8 cellular contexts compared by ENCODE assay signal in genomic region chr4:173171098-173171497, GRCh38. TPM values are rescaled to one million over a fixed set of nuclear protein-coding genes. Genes with fewer than 3 reads are reported as not detected.
DNase-seq lines count a peak whose midpoint lies in the region; ATAC-seq lines count a peak whose summit lies in the region.

No MANE protein-coding gene starts in this region.

- POLR2A ChIA-PET in naive thymus-derived CD8-positive, alpha-beta T cell (lab: Charles Lee) = interaction anchor here (1.0 to 3.0 kb wide), 2 partner anchors 163 to 199 kb away, joined by 4 to 23 read pairs; partner anchors contain the start of genes HMGB2 and SAP30

- no peaks in the 10 kb centered on the region for H3K36me3 ChIP-seq in Karpas-422 (ENCODE audit: insufficient read depth, low read length)

- no peak overlapping the region for H3K27ac Mint-ChIP-seq in activated naive CD8-positive, alpha-beta T cell treated with anti-CD3 and anti-CD28 coated beads for 36 hours
- H3K27ac Mint-ChIP-seq in naive thymus-derived CD8-positive, alpha-beta T cell = peak overlapping the region in 4 of 10 donors; percentile 47 to 82 (median 78)

- H3K4me2 ChIP-seq in Karpas-422 (ENCODE audit: low read depth, low read length, poor library complexity, severe bottlenecking) = peak overlapping the region; percentile 87

- H3K79me2 ChIP-seq in Karpas-422 (ENCODE audit: low read length) = peaks cover 86% of the 10 kb centered on the region

- H3K9me3 Mint-ChIP-seq in activated naive CD8-positive, alpha-beta T cell treated with anti-CD3 and anti-CD28 coated beads for 36 hours = no peaks in the 10 kb centered on the region
- H3K9me3 Mint-ChIP-seq in naive thymus-derived CD8-positive, alpha-beta T cell = no peaks in the 10 kb centered on the region

- peak overlapping the region; percentile 88 for H3K27ac ChIP-seq in Karpas-422 (ENCODE audit: low read length)

- no peak for ATAC-seq in naive thymus-derived CD8-positive, alpha-beta T cell
- no peak for ATAC-seq in HG03354 (IDR thresholded peaks at IDR 0.05; ENCODE audit: poor library complexity, severe bottlenecking, unreplicated experiment)

- H3K9me3 ChIP-seq in Karpas-422 (ENCODE audit: low read length) = no peaks in the 10 kb centered on the region

- H3K4me3 ChIP-seq in Karpas-422 (ENCODE audit: low read length) = peak overlapping the region; percentile 92

- peak; percentile 16 for DNase-seq in NCI-H146 (lab: John Stamatoyannopoulos, UW)
- DNase-seq in NCI-H146 treated with DMSO at 0.1 percent for 48 hours (lab: John Stamatoyannopoulos, UW; ENCODE audit: unreplicated experiment) = no peak
- DNase-seq in Karpas-422 = no peak
- no peak for DNase-seq in activated naive CD8-positive, alpha-beta T cell treated with anti-CD3 and anti-CD28 coated beads for 36 hours
- no peak for DNase-seq in naive thymus-derived CD8-positive, alpha-beta T cell
- no peak for DNase-seq in NCI-H2196 (lab: John Stamatoyannopoulos, UW; ENCODE audit: unreplicated experiment)
- no peak for DNase-seq in activated CD8-positive, alpha-beta memory T cell treated with anti-CD3 and anti-CD28 coated beads, Interleukin-2, amount 50 U/mL, for 48 hours

- no peaks in the 10 kb centered on the region for H3K27me3 ChIP-seq in Karpas-422 (ENCODE audit: low read length)

- no peaks in the 10 kb centered on the region for H4K20me1 ChIP-seq in Karpas-422 (ENCODE audit: insufficient read depth, low read depth, low read length)

- H3K9ac ChIP-seq in Karpas-422 (ENCODE audit: low read length) = peak overlapping the region; percentile 97

- no peak overlapping the region for H2AFZ ChIP-seq in Karpas-422 (ENCODE audit: low read length)

- no peaks in the 10 kb centered on the region for H3K9me2 ChIP-seq in Karpas-422 (replicated peaks; ENCODE audit: insufficient read depth, low read length)

- H3K27me3 Mint-ChIP-seq in activated naive CD8-positive, alpha-beta T cell treated with anti-CD3 and anti-CD28 coated beads for 36 hours = no peaks in the 10 kb centered on the region
- no peaks in the 10 kb centered on the region for H3K27me3 Mint-ChIP-seq in naive thymus-derived CD8-positive, alpha-beta T cell

- peaks cover 40% of the 10 kb centered on the region for H3K4me1 Mint-ChIP-seq in activated naive CD8-positive, alpha-beta T cell treated with anti-CD3 and anti-CD28 coated beads for 36 hours
- H3K4me1 Mint-ChIP-seq in naive thymus-derived CD8-positive, alpha-beta T cell = peaks cover 33 to 71% (median 66%) of the 10 kb centered on the region in 4 donors

- peaks cover 79% of the 10 kb centered on the region for H3K4me1 ChIP-seq in Karpas-422 (ENCODE audit: low read length)

- H3K36me3 Mint-ChIP-seq in activated naive CD8-positive, alpha-beta T cell treated with anti-CD3 and anti-CD28 coated beads for 36 hours = peaks cover 1% of the 10 kb centered on the region
- no peaks in the 10 kb centered on the region for H3K36me3 Mint-ChIP-seq in naive thymus-derived CD8-positive, alpha-beta T cell

- H3K4me3 Mint-ChIP-seq in activated naive CD8-positive, alpha-beta T cell treated with anti-CD3 and anti-CD28 coated beads for 36 hours = peak overlapping the region; percentile 80
- H3K4me3 Mint-ChIP-seq in naive thymus-derived CD8-positive, alpha-beta T cell = peak overlapping the region in 9 of 10 donors; percentile 79 to 90 (median 84)

RNA-seq across cellular contexts. Expression of gene GALNT7, which starts 2.5 kb away (rescaled TPM):
- total RNA-seq in Karpas-422 (2014; rRNA removed; shearing (Covaris generic); ENCODE audit: low replicate concordance) = 17.0 and 28.9 TPM in 2 replicates
- 10 to 100 TPM; 14.3 to 14.7 TPM for total RNA-seq in activated naive CD8-positive, alpha-beta T cell treated with anti-CD3 and anti-CD28 coated beads for 36 hours
- total RNA-seq in naive thymus-derived CD8-positive, alpha-beta T cell = 10 to 100 TPM; 17.5 to 18.7 TPM
- 1 to 10 TPM; 5.6 to 8.6 (median 6.8) TPM for polyA plus RNA-seq in naive thymus-derived CD8-positive, alpha-beta T cell
